In genomic region chr20:695165-695866, GRCh38 we compare ENCODE assay signal across 1 cellular context.
TF ChIP-seq lines count a peak whose summit lies in the region.

No MANE protein-coding gene starts in this region.

TF ChIP-seq in HepG2, 621 proteins besides CTCF, POLR2A, EP300 and RAD21 (continued from another document):
- TF ChIP-seq ZNF382 (CRISPR knock-in tag; IDR thresholded peaks at IDR 0.05; ENCODE audit: borderline replicate concordance), result no peak
- TF ChIP-seq PHF5A (CRISPR knock-in tag; IDR thresholded peaks at IDR 0.05; ENCODE audit: low read depth, unreplicated experiment), result no peak
- no peak for TF ChIP-seq ZBTB37 (CRISPR knock-in tag; IDR thresholded peaks at IDR 0.05)
- no peak for TF ChIP-seq ZNF275 (CRISPR knock-in tag; IDR thresholded peaks at IDR 0.05; ENCODE audit: borderline replicate concordance)
- no peak for TF ChIP-seq ZNF660 (CRISPR knock-in tag; IDR thresholded peaks at IDR 0.05; ENCODE audit: borderline replicate concordance, low read depth)
- TF ChIP-seq RFX5 (IDR thresholded peaks at IDR 0.05; ENCODE audit: low read depth, low read length), result no peak
- TF ChIP-seq ELK4 (CRISPR knock-in tag; IDR thresholded peaks at IDR 0.05; ENCODE audit: borderline replicate concordance), result no peak
- TF ChIP-seq ZBTB2 (CRISPR knock-in tag; IDR thresholded peaks at IDR 0.05; ENCODE audit: low read depth), result no peak
- no peak for TF ChIP-seq NCOA5 (CRISPR knock-in tag; IDR thresholded peaks at IDR 0.05)
- TF ChIP-seq ISX (CRISPR knock-in tag; conservative IDR thresholded peaks at IDR 0.05), result no peak
- TF ChIP-seq ARID5B (CRISPR knock-in tag; IDR thresholded peaks at IDR 0.05), result no peak
- no peak for TF ChIP-seq ONECUT2 (CRISPR knock-in tag; IDR thresholded peaks at IDR 0.05)
